Comparison of ENCODE assay signal across 19 cellular contexts in genomic region chr13:94093652-94094310, GRCh38.
DNase-seq lines count a peak whose midpoint lies in the region; TF ChIP-seq lines count a peak whose summit lies in the region.
"Had no signal": no experiment of that assay in that cellular context is flagged by ENCODE, and none has a peak within 500 bp of the region (broad histone marks: within the 10 kb centered on the region; RNA-seq: fewer than 3 reads in every experiment).

No MANE protein-coding gene starts in this region.

- H3K9me3 Mint-ChIP-seq in osteocyte (ENCODE audit: unreplicated experiment) (peaks cover 19% of the 10 kb centered on the region), neural progenitor cell (peaks cover 13% of the 10 kb centered on the region)

- H3K4me3 ChIP-seq in AG10803 (ENCODE audit: low read length) = no peak overlapping the region
- H3K4me3 ChIP-seq in fibroblast of the aortic adventitia (ENCODE audit: low read depth, low read length) = no peak overlapping the region
- no peak overlapping the region for H3K4me3 ChIP-seq in neural progenitor cell
- H3K4me3 ChIP-seq: PC-9, SJSA1 had no signal

- H3K4me1 Mint-ChIP-seq in osteocyte (ENCODE audit: unreplicated experiment) (peaks cover 16% of the 10 kb centered on the region), neural progenitor cell (no peaks in the 10 kb centered on the region)
- H3K4me1 Mint-ChIP-seq: B cell had no signal

- H3K27me3 Mint-ChIP-seq in osteocyte (ENCODE audit: unreplicated experiment) (no peaks in the 10 kb centered on the region), neural progenitor cell (ENCODE audit: insufficient read depth, low read depth) (no peaks in the 10 kb centered on the region)
- H3K27me3 Mint-ChIP-seq: B cell had no signal

- H3K9me3 ChIP-seq in neural progenitor cell (ENCODE audit: low read depth) = peaks cover 5% of the 10 kb centered on the region
- H3K9me3 ChIP-seq: SJSA1 had no signal

- H3K79me2 ChIP-seq in neural progenitor cell (ENCODE audit: low read depth) = no peaks in the 10 kb centered on the region

- H3K27ac Mint-ChIP-seq in osteocyte (ENCODE audit: unreplicated experiment) (peak overlapping the region; percentile 44), neural progenitor cell (no peak overlapping the region)
- H3K27ac Mint-ChIP-seq: B cell; CD4-positive, CD25-positive, alpha-beta regulatory T cell had no signal

- TF ChIP-seq CTCF in AG10803 (conservative IDR thresholded peaks at IDR 0.05; ENCODE audit: low read length) = no peak
- TF ChIP-seq CTCF in fibroblast of the aortic adventitia (IDR thresholded peaks at IDR 0.05; ENCODE audit: insufficient read depth, low read length) = no peak
- no peak for TF ChIP-seq CTCF in osteocyte (IDR thresholded peaks at IDR 0.05)
- TF ChIP-seq CTCF in neural progenitor cell (IDR thresholded peaks at IDR 0.05) = no peak

- H4K20me1 ChIP-seq in neural progenitor cell (ENCODE audit: low read depth) = no peaks in the 10 kb centered on the region

- H2AFZ ChIP-seq in neural progenitor cell (replicated peaks) = no peak overlapping the region
- H2AFZ ChIP-seq: PC-9 had no signal

- H3K4me2 ChIP-seq in neural progenitor cell = no peak overlapping the region
- H3K4me2 ChIP-seq: KMS-11, PC-9 had no signal

- no peak overlapping the region for H3K27ac ChIP-seq in neural progenitor cell
- H3K27ac ChIP-seq: KMS-11, PC-9, SJSA1 had no signal

- H3K4me1 ChIP-seq in neural progenitor cell = no peaks in the 10 kb centered on the region
- H3K4me1 ChIP-seq: SJSA1 had no signal

- H3K27me3 ChIP-seq in neural progenitor cell = no peaks in the 10 kb centered on the region
- H3K27me3 ChIP-seq: SJSA1 had no signal

- no peaks in the 10 kb centered on the region for H3K36me3 ChIP-seq in neural progenitor cell
- H3K36me3 ChIP-seq: SJSA1 had no signal

- peak; percentile 47 for DNase-seq in AG10803 (ENCODE audit: low read depth)
- DNase-seq in LHCN-M2 (ENCODE audit: low read depth) = peak; percentile 35
- DNase-seq in fibroblast of the aortic adventitia (ENCODE audit: low read depth) = peak; percentile 7
- no peak for DNase-seq in osteocyte (ENCODE audit: extremely low spot score, unreplicated experiment)
- DNase-seq in GM19240 (ENCODE audit: insufficient read length, low spot score) = no peak
- DNase-seq in neural progenitor cell (ENCODE audit: low spot score) = no peak
- DNase-seq in kidney glomerular epithelial cell (lab: John Stamatoyannopoulos, UW) = no peak
- no peak for DNase-seq in stimulated activated CD4-positive, alpha-beta T cell treated with anti-CD3 and anti-CD28 coated beads, Interleukin-2, amount 100 ng/mL, for 48 hours
- DNase-seq: CD4-positive, CD25-positive, alpha-beta regulatory T cell; DMS53; MM.1S; NCI-H1092 treated with DMSO at 0.1 percent for 48 hours; NCI-H2081 treated with DMSO at 0.1 percent for 48 hours; NCI-H510A treated with DMSO at 0.1 percent for 48 hours; NCI-H82; PC-9 had no signal

- H3F3A ChIP-seq in neural progenitor cell (ENCODE audit: low read depth) = no peaks in the 10 kb centered on the region

- H3K9ac ChIP-seq in neural progenitor cell = no peak overlapping the region
- H3K9ac ChIP-seq: KMS-11 had no signal

- H3K4me3 Mint-ChIP-seq in osteocyte (ENCODE audit: unreplicated experiment) (no peak overlapping the region), neural progenitor cell (no peak overlapping the region)
- H3K4me3 Mint-ChIP-seq: B cell; CD4-positive, CD25-positive, alpha-beta regulatory T cell had no signal

- H3K36me3 Mint-ChIP-seq in osteocyte (ENCODE audit: unreplicated experiment) = peaks cover 12% of the 10 kb centered on the region
- H3K36me3 Mint-ChIP-seq in neural progenitor cell = peaks cover 3% of the 10 kb centered on the region
- H3K36me3 Mint-ChIP-seq: CD4-positive, CD25-positive, alpha-beta regulatory T cell had no signal

Comparison
In these comparisons a context has a peak if more than half of its experiments do, and no peak if none do; other contexts are left out.
1. DNase-seq: peak in AG10803 (single experiment), LHCN-M2 (single experiment) and fibroblast of the aortic adventitia (single experiment); none in osteocyte (single experiment), GM19240 (single experiment), neural progenitor cell (single experiment), kidney glomerular epithelial cell (single experiment) and stimulated activated CD4-positive, alpha-beta T cell treated with anti-CD3 and anti-CD28 coated beads, Interleukin-2, amount 100 ng/mL, for 48 hours (0 of 2).